In genomic region chr1:185980891-185981290, GRCh38 we compare ENCODE assay signal across 6 cellular contexts.
"Had no signal": no experiment of that assay in that cellular context is flagged by ENCODE, and none has a peak within 500 bp of the region (broad histone marks: within the 10 kb centered on the region; RNA-seq: fewer than 3 reads in every experiment).

No MANE protein-coding gene starts in this region.

- DNase-seq: GM23248, GOT3, H7, HFFc6, IMR-90 had no signal

- ATAC-seq: HCT116 had no signal

- H3K27ac Mint-ChIP-seq: HFFc6 had no signal

- H3K9me3 Mint-ChIP-seq: HFFc6 had no signal

- H3K4me3 Mint-ChIP-seq: HFFc6 had no signal
